Comparison of ENCODE assay signal across 26 cellular contexts in genomic region chr2:111923271-111923670, GRCh38. TPM values are rescaled to one million over a fixed set of nuclear protein-coding genes. Genes with fewer than 3 reads are reported as not detected.
A peak's percentile ranks its signal among the peaks of the same experiment; 100 is the strongest.
DNase-seq lines count a peak whose midpoint lies in the region; ATAC-seq and TF ChIP-seq lines count a peak whose summit lies in the region.
"Had no signal": no experiment of that assay in that cellular context is flagged by ENCODE, and none has a peak within 500 bp of the region (broad histone marks: within the 10 kb centered on the region; RNA-seq: fewer than 3 reads in every experiment).

No MANE protein-coding gene starts in this region.

- no peak overlapping the region for H3K4me3 ChIP-seq in heart left ventricle
- H3K4me3 ChIP-seq in left ventricle myocardium inferior: no peak overlapping the region
- no peak overlapping the region for H3K4me3 ChIP-seq in skeletal muscle cell (ENCODE audit: low read depth, low read length)
- H3K4me3 ChIP-seq: adrenal gland, SK-N-MC, suprapubic skin, uterus had no signal

- intact Hi-C loops in heart left ventricle (cut with DNase I): no loop called here
- intact Hi-C loops in left ventricle myocardium inferior (cut with micrococcal nuclease): no loop called here

- H3K4me1 ChIP-seq in heart left ventricle (peaks cover 0 to 28% (median 15%) of the 10 kb centered on the region in 12 donors), left ventricle myocardium inferior (peaks cover 28% of the 10 kb centered on the region)
- H3K4me1 ChIP-seq: uterus had no signal

- TF ChIP-seq POLR2A in heart left ventricle (IDR thresholded peaks at IDR 0.05): no peak

- no peak for TF ChIP-seq CTCF in heart left ventricle (IDR thresholded peaks at IDR 0.05)
- TF ChIP-seq CTCF in left ventricle myocardium inferior (IDR thresholded peaks at IDR 0.05; ENCODE audit: borderline replicate concordance): no peak

- ATAC-seq in heart left ventricle: peak in 3 of 4 donors; percentile 55 to 77 (median 59)
- ATAC-seq: activated T-cell treated with anti-CD3 and anti-CD28 coated beads, Interleukin-2, amount 50 U/mL, for 4 hours; esophagus mucosa; HCT116; stimulated activated naive B cell treated with anti-CD40 and anti-IgM and Interleukin-4, amounts not matched to agents 10 μg/mL and 1 μg/mL and 100 μg/mL, for 72 hours had no signal

- 68 to 88% (median 77%) methylated on average over 4 of the region's 4 CpGs for WGBS in heart left ventricle, 4 donors

- H3K36me3 ChIP-seq in heart left ventricle (peaks cover 0 to 7% (median 0%) of the 10 kb centered on the region in 9 donors), left ventricle myocardium inferior (no peaks in the 10 kb centered on the region)
- H3K36me3 ChIP-seq: brain microvascular endothelial cell, uterus had no signal

- H3K27me3 ChIP-seq in heart left ventricle (no peaks in the 10 kb centered on the region), left ventricle myocardium inferior (ENCODE audit: low read depth) (no peaks in the 10 kb centered on the region)
- H3K27me3 ChIP-seq: adrenal gland, brain microvascular endothelial cell, suprapubic skin, uterus had no signal

- DNase-seq in heart left ventricle (peak in 2 of 5 donors; percentile 30 to 33), left ventricle myocardium inferior (no peak), SW480 (ENCODE audit: low spot score) (peak; percentile 17), fibroblast of the conjunctiva (ENCODE audit: low read depth) (peak; percentile 90), skeletal muscle cell (ENCODE audit: low read depth) (peak; percentile 13), Ammon's horn (ENCODE audit: low spot score) (no peak), NCI-H2196 (lab: John Stamatoyannopoulos, UW; ENCODE audit: unreplicated experiment) (no peak), putamen (ENCODE audit: low spot score) (no peak)
- DNase-seq: activated CD4-positive, alpha-beta T cell treated with anti-CD3 and anti-CD28 coated beads for 4 hours; activated T-cell treated with anti-CD3 and anti-CD28 coated beads, Interleukin-2, amount 50 U/mL, for 4 hours; brain microvascular endothelial cell; effector memory CD4-positive, alpha-beta T cell; mesendoderm; naive B cell; NCI-H510A; nucleus accumbens; stimulated activated CD4-positive, alpha-beta T cell treated with anti-CD3 and anti-CD28 coated beads, Interleukin-12 subunit alpha, Interleukin-12 subunit beta, amount 100 ng/mL, for 4 hours; stimulated activated CD4-positive, alpha-beta T cell treated with anti-CD3 and anti-CD28 coated beads, Interleukin-4, amount 100 ng/mL, for 24 hours; stimulated activated naive B cell treated with anti-CD40 and anti-IgM and Interleukin-4, amounts not matched to agents 10 μg/mL and 1 μg/mL and 100 μg/mL, for 72 hours; uterus had no signal

- no peaks in the 10 kb centered on the region for H3K9me3 ChIP-seq in heart left ventricle
- H3K9me3 ChIP-seq in left ventricle myocardium inferior (replicated peaks): no peaks in the 10 kb centered on the region
- H3K9me3 ChIP-seq: adrenal gland, suprapubic skin, uterus had no signal

- H3K27ac ChIP-seq in heart left ventricle (no peak overlapping the region), left ventricle myocardium inferior (replicated peaks) (no peak overlapping the region)
- H3K27ac ChIP-seq: adrenal gland, brain microvascular endothelial cell, C4-2B, SK-N-MC, suprapubic skin, uterus had no signal

RNA-seq across cellular contexts. Expression of gene MERTK, which starts 24.9 kb away (rescaled TPM):
- total RNA-seq in heart left ventricle (10 to 100 TPM in 1 of 9 donors, 1 to 10 TPM in 8; 1.9 to 15.2 (median 4.9) TPM), left ventricle myocardium inferior (4.7 TPM)
- 1 to 10 TPM; 2.6 TPM for polyA plus RNA-seq in heart left ventricle

RNA-seq across cellular contexts. Expression of gene ANAPC1, which starts 39.3 kb away (rescaled TPM):
- total RNA-seq in heart left ventricle (10 to 100 TPM; 12.2 to 30.7 (median 19.0) TPM), left ventricle myocardium inferior (17.0 TPM)
- polyA plus RNA-seq in heart left ventricle: 10 to 100 TPM in 1 of 2 donors, 1 to 10 TPM in 1; 4.9 to 11.7 TPM

Comparison
In these comparisons a context has a peak if more than half of its experiments do, and no peak if none do; other contexts are left out.
1. DNase-seq: peak in SW480 (single experiment), fibroblast of the conjunctiva (single experiment) and skeletal muscle cell (single experiment); none in left ventricle myocardium inferior (single experiment), Ammon's horn (single experiment), NCI-H2196 (single experiment) and putamen (single experiment).